9 cellular contexts compared by ENCODE assay signal in the genomic region with DNA sequence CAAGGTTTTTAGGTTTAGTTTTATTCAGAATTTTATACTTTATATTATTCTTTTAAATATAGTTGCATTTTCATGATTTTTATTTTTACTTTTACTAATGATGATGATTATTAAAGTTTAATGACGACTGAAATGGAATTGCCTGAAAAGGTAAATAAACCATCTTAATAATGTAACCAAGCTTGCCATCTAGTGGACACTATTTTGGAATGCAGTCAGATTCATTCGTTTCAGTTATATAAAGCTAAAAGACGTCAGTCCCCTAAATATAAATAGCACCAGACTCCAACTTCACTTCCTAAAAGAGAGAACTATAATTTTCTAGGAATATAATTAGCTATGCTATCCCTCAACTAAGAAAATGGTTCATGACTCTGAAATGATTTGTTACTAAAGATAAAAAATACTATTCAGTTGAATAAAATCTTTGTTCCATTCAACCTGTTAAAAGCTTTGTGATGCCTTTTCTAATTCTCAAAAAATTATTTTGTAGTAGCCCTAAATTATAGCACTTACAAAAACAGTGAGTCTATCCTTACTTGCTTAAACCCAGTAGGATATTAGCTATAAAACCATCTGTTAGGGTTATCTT. TPM values are rescaled to one million over a fixed set of nuclear protein-coding genes. Genes with fewer than 3 reads are reported as not detected.
DNase-seq lines count a peak whose midpoint lies in the region; ATAC-seq, FAIRE-seq and TF ChIP-seq lines count a peak whose summit lies in the region.
"Had no signal": no experiment of that assay in that cellular context is flagged by ENCODE, and none has a peak within 500 bp of the region (broad histone marks: within the 10 kb centered on the region; RNA-seq: fewer than 3 reads in every experiment).

No MANE protein-coding gene starts in this region.

- ATAC-seq in GM21529 (IDR thresholded peaks at IDR 0.05; ENCODE audit: unreplicated experiment) (peak; percentile 63), HepG2 (no peak), GM19324 (IDR thresholded peaks at IDR 0.05; ENCODE audit: low FRiP score, unreplicated experiment) (no peak), GM21528 (IDR thresholded peaks at IDR 0.05; ENCODE audit: low FRiP score, unreplicated experiment) (no peak)

- intact Hi-C loops in HepG2 (cut with micrococcal nuclease; ENCODE audit: unreplicated experiment) = loop anchor here (1.0 to 2.0 kb wide), 2 partner anchors 65 to 104 kb away; no protein-coding TSS in a partner anchor

- H4K20me1 ChIP-seq in HepG2 (ENCODE audit: insufficient read depth, low read length) = no peaks in the 10 kb centered on the region

- no peaks in the 10 kb centered on the region for H3K27me3 ChIP-seq in BE2C
- no peaks in the 10 kb centered on the region for H3K27me3 ChIP-seq in HepG2 (ENCODE audit: control insufficient read depth in 1 of 2, insufficient read depth in 2 of 2, low read length in 2 of 2)

- H3K9ac ChIP-seq in HepG2 (ENCODE audit: insufficient read depth, low read depth, low read length) = no peak overlapping the region

- H3K27me3 Mint-ChIP-seq in chondrocyte (ENCODE audit: low read depth) = no peaks in the 10 kb centered on the region

- no peaks in the 10 kb centered on the region for H3K36me3 Mint-ChIP-seq in chondrocyte (ENCODE audit: low read depth)

- H3K9me3 ChIP-seq in BE2C (no peaks in the 10 kb centered on the region), HepG2 (ENCODE audit: low read length) (no peaks in the 10 kb centered on the region)

- no peak overlapping the region for H3K4me3 Mint-ChIP-seq in chondrocyte (ENCODE audit: unreplicated experiment)

- TF ChIP-seq CTCF in BE2C (IDR thresholded peaks at IDR 0.05; ENCODE audit: low read depth, low read length) = peak; percentile 66
- peak; percentile 93 for TF ChIP-seq CTCF in chondrocyte (IDR thresholded peaks at IDR 0.05)
- TF ChIP-seq CTCF in HepG2 (CRISPR knock-in tag; IDR thresholded peaks at IDR 0.05) = peak; percentile 68

- TF ChIP-seq RAD21 in HepG2 (CRISPR knock-in tag; IDR thresholded peaks at IDR 0.05) = peak; percentile 41; the same call in 1 of the 2 replicates

- H3K4me3 ChIP-seq in BE2C (ENCODE audit: low read depth, low read length) (no peak overlapping the region), HepG2 (replicated peaks in 1 of 3; ENCODE audit: insufficient read depth in 1 of 3, low read depth in 2 of 3, low read length in 3 of 3) (no peak overlapping the region)

- TF ChIP-seq EP300 in HepG2 (IDR thresholded peaks at IDR 0.05; ENCODE audit: low read depth in 2 of 2, low read length in 2 of 2) (no peak), HepG2 (CRISPR knock-in tag; IDR thresholded peaks at IDR 0.05; ENCODE audit: borderline replicate concordance) (no peak)

- WGBS in HepG2 (ENCODE audit: low lambda C conversion rate) = 13% methylated on average over 3 of the region's 3 CpGs

- BruUV-seq in HepG2 (replicated peaks; lab: Mats Ljungman, UMichigan) = no TSS peak

- no peaks in the 10 kb centered on the region for H3K4me1 Mint-ChIP-seq in chondrocyte (ENCODE audit: low read depth)

- TF ChIP-seq POLR2A in HepG2 (IDR thresholded peaks at IDR 0.05; ENCODE audit: insufficient read depth in 1 of 2, low read depth in 2 of 2, low read length in 2 of 2) = no peak

- no peaks in the 10 kb centered on the region for H3K9me3 Mint-ChIP-seq in chondrocyte (ENCODE audit: low read depth)

- H3K4me2 ChIP-seq in HepG2 (ENCODE audit: low read depth, low read length) = no peak overlapping the region

- H3K36me3 ChIP-seq in BE2C (peaks cover 11% of the 10 kb centered on the region), HepG2 (replicated peaks in 1 of 2; ENCODE audit: control insufficient read depth in 1 of 2, insufficient read depth in 2 of 2, low read length in 2 of 2) (peaks cover 2 to 6% of the 10 kb centered on the region in 2 experiments; a peak in 4 of 5 replicates)

- no peak overlapping the region for H3K27ac ChIP-seq in HepG2 (ENCODE audit: extremely low read length, insufficient read depth, low read length)
- H3K27ac ChIP-seq: epithelial cell of prostate had no signal

- no peak overlapping the region for H3K27ac Mint-ChIP-seq in chondrocyte (ENCODE audit: unreplicated experiment)

- no peak overlapping the region for H2AFZ ChIP-seq in HepG2 (ENCODE audit: low read length)

- in situ Hi-C loops in HepG2 (cut with HindIII; ENCODE audit: extremely low pct_ligation_motif_present, low pct_unique_long_range_greater_than_20kb) = no loop called here

- H3K4me1 ChIP-seq in BE2C (peaks cover 10% of the 10 kb centered on the region), HepG2 (ENCODE audit: insufficient read depth, low read length) (no peaks in the 10 kb centered on the region)

- DNase-seq in BE2C = no peak
- DNase-seq in NCI-H526 (lab: John Stamatoyannopoulos, UW) = peak; percentile 0 to 17
- DNase-seq in chondrocyte (ENCODE audit: low spot score) = no peak
- peak; percentile 61 for DNase-seq in HepG2 (ENCODE audit: low spot score)
- DNase-seq in activated effector memory CD4-positive, alpha-beta T cell treated with Interleukin-2 at 50 U/mL for 16 hours = no peak

- CTCF ChIA-PET in HepG2 (lab: Yijun Ruan, JAX; ENCODE audit: low intra/inter-chr PET ratio, low total read pairs) = interaction anchor here (1.8 to 2.4 kb wide), 2 partner anchors 64 to 104 kb away, joined by 8 to 12 read pairs; no protein-coding TSS in a partner anchor

- no peak for FAIRE-seq in HepG2 (lab: Jason Lieb, UNC)

- no peaks in the 10 kb centered on the region for H3K79me2 ChIP-seq in HepG2 (ENCODE audit: insufficient read depth, low read length)

- POLR2A ChIA-PET in HepG2 (lab: Yijun Ruan, JAX) = interaction anchor here (0.9 to 1.3 kb wide), 3 partner anchors 60 to 68 kb away, joined by 3 to 6 read pairs (median 4); no protein-coding TSS in a partner anchor

RNA-seq across cellular contexts. Expression of gene ABITRAM, which starts 19.9 kb away (rescaled TPM):
- polyA plus RNA-seq in BE2C (2012; ENCODE audit: insufficient read depth, insufficient read length, low read depth) = 12.7 TPM
- 8.1 to 11.7 TPM (median 8.8 TPM) in 3 replicates for total RNA-seq in chondrocyte
- 10.2 and 16.3 TPM in 2 replicates for total RNA-seq in HepG2 (2016; rRNA removed; fragmentation: Illumina TruSeq; extraction: Trizol)
- 3.1 and 3.4 TPM in 2 replicates for total RNA-seq in HepG2 (2016; cell fraction: cytosol; rRNA removed; fragmentation: Illumina TruSeq; extraction: Trizol; ENCODE audit: low read depth)
- 11.2 and 14.7 TPM in 2 replicates for total RNA-seq in HepG2 (2016; cell fraction: insoluble cytoplasmic fraction; rRNA removed; fragmentation: Illumina TruSeq; extraction: Trizol)
- total RNA-seq in HepG2 (2016; cell fraction: membrane; rRNA removed; fragmentation: Illumina TruSeq; extraction: Trizol) = 12.4 and 14.7 TPM in 2 replicates
- 7.5 and 9.7 TPM in 2 replicates for total RNA-seq in HepG2 (2016; cell fraction: nucleus; rRNA removed; fragmentation: Illumina TruSeq; extraction: Trizol)
- 18.5 and 21.6 TPM in 2 replicates for polyA plus RNA-seq in HepG2 (2011; rRNA removed)
- 9.3 and 11.1 TPM in 2 replicates for polyA plus RNA-seq in HepG2 (2011; cell fraction: cytosol; rRNA removed)
- 16.3 and 17.2 TPM in 2 replicates for polyA plus RNA-seq in HepG2 (2011; cell fraction: nucleus; rRNA removed)
- polyA plus RNA-seq in HepG2 (2012) = 9.7 and 10.5 TPM in 2 replicates
- 8.2 and 9.9 TPM in 2 replicates for polyA plus RNA-seq in HepG2 (2016; cell fraction: cytosol; fragmentation: Illumina TruSeq; extraction: Trizol; ENCODE audit: low read depth)
- 33.0 and 39.4 TPM in 2 replicates for polyA plus RNA-seq in HepG2 (2016; cell fraction: insoluble cytoplasmic fraction; fragmentation: Illumina TruSeq; extraction: Trizol; ENCODE audit: low read depth)
- 22.2 and 22.6 TPM in 2 replicates for polyA plus RNA-seq in HepG2 (2016; cell fraction: membrane; fragmentation: Illumina TruSeq; extraction: Trizol; ENCODE audit: low read depth)
- 21.7 and 23.3 TPM in 2 replicates for polyA plus RNA-seq in HepG2 (2016; cell fraction: nucleus; fragmentation: Illumina TruSeq; extraction: Trizol; ENCODE audit: insufficient read depth, low read depth)
- 6.1 and 7.8 TPM in 2 replicates for polyA minus RNA-seq in HepG2 (2011; rRNA and poly(A)+ RNA removed; ENCODE audit: low replicate concordance)
- 4.7 and 6.2 TPM in 2 replicates for polyA minus RNA-seq in HepG2 (2011; cell fraction: cytosol; rRNA and poly(A)+ RNA removed)
- 11.7 and 12.4 TPM in 2 replicates for polyA minus RNA-seq in HepG2 (2011; cell fraction: nucleus; rRNA and poly(A)+ RNA removed)

RNA-seq across cellular contexts. Expression of gene ELP1, which starts 20.2 kb away (rescaled TPM):
- 99.2 TPM for polyA plus RNA-seq in BE2C (2012; ENCODE audit: insufficient read depth, insufficient read length, low read depth)
- total RNA-seq in chondrocyte (24.3 to 32.2 TPM (median 24.4 TPM) in 3 replicates), HepG2 (2016; rRNA removed; fragmentation: Illumina TruSeq; extraction: Trizol) (275 and 437 TPM in 2 replicates)
- 48.7 and 50.4 TPM in 2 replicates for total RNA-seq in HepG2 (2016; cell fraction: cytosol; rRNA removed; fragmentation: Illumina TruSeq; extraction: Trizol; ENCODE audit: low read depth)
- 275 and 435 TPM in 2 replicates for total RNA-seq in HepG2 (2016; cell fraction: insoluble cytoplasmic fraction; rRNA removed; fragmentation: Illumina TruSeq; extraction: Trizol)
- 126 and 136 TPM in 2 replicates for total RNA-seq in HepG2 (2016; cell fraction: membrane; rRNA removed; fragmentation: Illumina TruSeq; extraction: Trizol)
- total RNA-seq in HepG2 (2016; cell fraction: nucleus; rRNA removed; fragmentation: Illumina TruSeq; extraction: Trizol) = 175 and 206 TPM in 2 replicates
- 137 and 157 TPM in 2 replicates for polyA plus RNA-seq in HepG2 (2011; rRNA removed)
- polyA plus RNA-seq in HepG2 (2011; cell fraction: cytosol; rRNA removed) = 71.0 and 99.3 TPM in 2 replicates
- 215 and 228 TPM in 2 replicates for polyA plus RNA-seq in HepG2 (2011; cell fraction: nucleus; rRNA removed)
- polyA plus RNA-seq in HepG2 (2012) = 216 and 231 TPM in 2 replicates
- 37.8 and 39.9 TPM in 2 replicates for polyA plus RNA-seq in HepG2 (2016; cell fraction: cytosol; fragmentation: Illumina TruSeq; extraction: Trizol; ENCODE audit: low read depth)
- 324 and 336 TPM in 2 replicates for polyA plus RNA-seq in HepG2 (2016; cell fraction: insoluble cytoplasmic fraction; fragmentation: Illumina TruSeq; extraction: Trizol; ENCODE audit: low read depth)
- polyA plus RNA-seq in HepG2 (2016; cell fraction: membrane; fragmentation: Illumina TruSeq; extraction: Trizol; ENCODE audit: low read depth) = 69.9 and 75.6 TPM in 2 replicates
- 301 and 311 TPM in 2 replicates for polyA plus RNA-seq in HepG2 (2016; cell fraction: nucleus; fragmentation: Illumina TruSeq; extraction: Trizol; ENCODE audit: insufficient read depth, low read depth)
- 47.1 and 81.0 TPM in 2 replicates for polyA minus RNA-seq in HepG2 (2011; rRNA and poly(A)+ RNA removed; ENCODE audit: low replicate concordance)
- polyA minus RNA-seq in HepG2 (2011; cell fraction: cytosol; rRNA and poly(A)+ RNA removed) = 115 and 137 TPM in 2 replicates
- 126 and 136 TPM in 2 replicates for polyA minus RNA-seq in HepG2 (2011; cell fraction: nucleus; rRNA and poly(A)+ RNA removed)

RNA-seq across cellular contexts. Expression of gene CTNNAL1, which starts 59.2 kb away (rescaled TPM):
- 9.8 TPM for polyA plus RNA-seq in BE2C (2012; ENCODE audit: insufficient read depth, insufficient read length, low read depth)
- total RNA-seq in chondrocyte (24.9 to 31.9 TPM (median 25.9 TPM) in 3 replicates), HepG2 (2016; rRNA removed; fragmentation: Illumina TruSeq; extraction: Trizol) (162 and 227 TPM in 2 replicates)
- total RNA-seq in HepG2 (2016; cell fraction: cytosol; rRNA removed; fragmentation: Illumina TruSeq; extraction: Trizol; ENCODE audit: low read depth) = 53.8 and 56.6 TPM in 2 replicates
- 167 and 237 TPM in 2 replicates for total RNA-seq in HepG2 (2016; cell fraction: insoluble cytoplasmic fraction; rRNA removed; fragmentation: Illumina TruSeq; extraction: Trizol)
- total RNA-seq in HepG2 (2016; cell fraction: membrane; rRNA removed; fragmentation: Illumina TruSeq; extraction: Trizol) = 106 and 117 TPM in 2 replicates
- 61.8 and 66.6 TPM in 2 replicates for total RNA-seq in HepG2 (2016; cell fraction: nucleus; rRNA removed; fragmentation: Illumina TruSeq; extraction: Trizol)
- 19.9 and 32.0 TPM in 2 replicates for polyA plus RNA-seq in HepG2 (2011; rRNA removed)
- polyA plus RNA-seq in HepG2 (2011; cell fraction: cytosol; rRNA removed) = 14.6 and 17.1 TPM in 2 replicates
- polyA plus RNA-seq in HepG2 (2011; cell fraction: nucleus; rRNA removed) = 5.7 and 8.6 TPM in 2 replicates
- 37.5 and 38.0 TPM in 2 replicates for polyA plus RNA-seq in HepG2 (2012)
- polyA plus RNA-seq in HepG2 (2016; cell fraction: cytosol; fragmentation: Illumina TruSeq; extraction: Trizol; ENCODE audit: low read depth) = 41.8 and 48.7 TPM in 2 replicates
- polyA plus RNA-seq in HepG2 (2016; cell fraction: insoluble cytoplasmic fraction; fragmentation: Illumina TruSeq; extraction: Trizol; ENCODE audit: low read depth) = 146 and 166 TPM in 2 replicates
- 62.0 and 63.7 TPM in 2 replicates for polyA plus RNA-seq in HepG2 (2016; cell fraction: membrane; fragmentation: Illumina TruSeq; extraction: Trizol; ENCODE audit: low read depth)
- polyA plus RNA-seq in HepG2 (2016; cell fraction: nucleus; fragmentation: Illumina TruSeq; extraction: Trizol; ENCODE audit: insufficient read depth, low read depth) = 65.5 and 72.3 TPM in 2 replicates
- 6.1 and 7.3 TPM in 2 replicates for polyA minus RNA-seq in HepG2 (2011; rRNA and poly(A)+ RNA removed; ENCODE audit: low replicate concordance)
- polyA minus RNA-seq in HepG2 (2011; cell fraction: cytosol; rRNA and poly(A)+ RNA removed) = 19.1 and 19.5 TPM in 2 replicates
- polyA minus RNA-seq in HepG2 (2011; cell fraction: nucleus; rRNA and poly(A)+ RNA removed) = 20.9 and 21.8 TPM in 2 replicates

Comparison
In these comparisons a context has a peak if more than half of its experiments do, and no peak if none do; other contexts are left out.
1. DNase-seq: peak in NCI-H526 (2 of 2) and HepG2 (single experiment); none in BE2C (single experiment), chondrocyte (single experiment) and activated effector memory CD4-positive, alpha-beta T cell treated with Interleukin-2 at 50 U/mL for 16 hours (single experiment).
2. Peak in every context shown above with its lines, with median percentiles within 50 percentile points of each other: CTCF ChIP-seq.